Comparison of ENCODE assay signal across 13 cellular contexts in genomic region chr17:72900542-72900941, GRCh38.
"Had no signal": no experiment of that assay in that cellular context is flagged by ENCODE, and none has a peak within 500 bp of the region (broad histone marks: within the 10 kb centered on the region; RNA-seq: fewer than 3 reads in every experiment).

No MANE protein-coding gene starts in this region.

- H3K27me3 Mint-ChIP-seq: activated naive CD4-positive, alpha-beta T cell treated with anti-CD3 and anti-CD28 coated beads, Interleukin-2, amount 10 ng/mL, durations not matched to agents 7 days and 5 days; activated T-helper 17 cell treated with anti-CD3 and anti-CD28 coated beads, Interleukin-2, amount 50 U/mL, for 72 hours; naive thymus-derived CD4-positive, alpha-beta T cell had no signal

- H3K36me3 Mint-ChIP-seq: activated naive CD4-positive, alpha-beta T cell treated with anti-CD3 and anti-CD28 coated beads, Interleukin-2, amount 10 ng/mL, durations not matched to agents 7 days and 5 days had no signal

- H3K27ac Mint-ChIP-seq: activated naive CD4-positive, alpha-beta T cell treated with anti-CD3 and anti-CD28 coated beads, Interleukin-2, amount 10 ng/mL, durations not matched to agents 7 days and 5 days; activated T-helper 17 cell treated with anti-CD3 and anti-CD28 coated beads, Interleukin-2, amount 50 U/mL, for 72 hours had no signal

- H3K27me3 ChIP-seq: heart right ventricle, upper lobe of right lung had no signal

- H3K4me3 ChIP-seq: heart right ventricle, psoas muscle, upper lobe of right lung had no signal

- H3K4me3 Mint-ChIP-seq: activated naive CD4-positive, alpha-beta T cell treated with anti-CD3 and anti-CD28 coated beads, Interleukin-2, amount 10 ng/mL, durations not matched to agents 7 days and 5 days; activated T-helper 17 cell treated with anti-CD3 and anti-CD28 coated beads, Interleukin-2, amount 50 U/mL, for 72 hours; naive thymus-derived CD4-positive, alpha-beta T cell had no signal

- H3K27ac ChIP-seq: heart right ventricle, psoas muscle, upper lobe of right lung had no signal

- DNase-seq: activated CD4-positive, alpha-beta T cell treated with anti-CD3 and anti-CD28 coated beads for 4 hours; activated CD8-positive, alpha-beta memory T cell treated with anti-CD3 and anti-CD28 coated beads for 24 hours; activated naive CD4-positive, alpha-beta T cell treated with anti-CD3 and anti-CD28 coated beads, Interleukin-2, amount 10 ng/mL, durations not matched to agents 7 days and 5 days; foreskin melanocyte; heart right ventricle; mammary epithelial cell; naive thymus-derived CD4-positive, alpha-beta T cell; nucleus accumbens; psoas muscle; stimulated activated naive CD4-positive, alpha-beta T cell treated with Interleukin-2 at 50 U/mL for 16 hours; T-helper 9 cell; upper lobe of right lung had no signal

- H3K4me1 Mint-ChIP-seq: activated naive CD4-positive, alpha-beta T cell treated with anti-CD3 and anti-CD28 coated beads, Interleukin-2, amount 10 ng/mL, durations not matched to agents 7 days and 5 days; activated T-helper 17 cell treated with anti-CD3 and anti-CD28 coated beads, Interleukin-2, amount 50 U/mL, for 72 hours had no signal

- H3K4me1 ChIP-seq: heart right ventricle, psoas muscle, upper lobe of right lung had no signal

- H3K9me3 Mint-ChIP-seq: activated naive CD4-positive, alpha-beta T cell treated with anti-CD3 and anti-CD28 coated beads, Interleukin-2, amount 10 ng/mL, durations not matched to agents 7 days and 5 days; activated T-helper 17 cell treated with anti-CD3 and anti-CD28 coated beads, Interleukin-2, amount 50 U/mL, for 72 hours; naive thymus-derived CD4-positive, alpha-beta T cell had no signal

- H3K9me3 ChIP-seq: heart right ventricle, psoas muscle, upper lobe of right lung had no signal

- H3K36me3 ChIP-seq: upper lobe of right lung had no signal
